8 cellular contexts compared by ENCODE assay signal in genomic region chr16:67917852-67918236, GRCh38. TPM values are rescaled to one million over a fixed set of nuclear protein-coding genes. Genes with fewer than 3 reads are reported as not detected.
DNase-seq lines count a peak whose midpoint lies in the region; ATAC-seq and TF ChIP-seq lines count a peak whose summit lies in the region.

No MANE protein-coding gene starts in this region.

- H3K27ac Mint-ChIP-seq in activated T-cell treated with anti-CD3 and anti-CD28 coated beads, Interleukin-2, amount 50 U/mL, for 72 hours: peak overlapping the region; percentile 83

- peaks cover 0 to 2% of the 10 kb centered on the region in 2 donors for H3K36me3 Mint-ChIP-seq in activated T-cell treated with anti-CD3 and anti-CD28 coated beads, Interleukin-2, amount 50 U/mL, for 72 hours (ENCODE audit: insufficient read depth in 2 of 2)

- no peaks in the 10 kb centered on the region for H3K9me3 Mint-ChIP-seq in activated T-cell treated with anti-CD3 and anti-CD28 coated beads, Interleukin-2, amount 50 U/mL, for 72 hours

- no peak overlapping the region for H3K4me2 ChIP-seq in OCI-LY7 (ENCODE audit: low read length)

- no peaks in the 10 kb centered on the region for H3K9me3 ChIP-seq in right cardiac atrium (ENCODE audit: control insufficient read depth, low read length)
- H3K9me3 ChIP-seq in OCI-LY7 (ENCODE audit: low read length): no peaks in the 10 kb centered on the region

- 68% methylated on average over 4 of the region's 4 CpGs for WGBS in right cardiac atrium

- POLR2A ChIA-PET in OCI-LY7 (lab: Charles Lee): no interaction called here

- TF ChIP-seq CTCF in OCI-LY7 (conservative IDR thresholded peaks at IDR 0.05; ENCODE audit: low read length) (no peak), GM20000 (IDR thresholded peaks at IDR 0.05; ENCODE audit: extremely low read depth, missing control alignments) (no peak)

- no peaks in the 10 kb centered on the region for H3K79me2 ChIP-seq in OCI-LY7 (ENCODE audit: insufficient read depth, low read depth, low read length)

- H3K4me3 ChIP-seq in right cardiac atrium (ENCODE audit: low read length): no peak overlapping the region
- H3K4me3 ChIP-seq in OCI-LY7 (ENCODE audit: low read depth, low read length, poor library complexity, severe bottlenecking): no peak overlapping the region

- DNase-seq in activated T-cell treated with anti-CD3 and anti-CD28 coated beads for 24 hours (ENCODE audit: low read depth) (peak; percentile 46), right cardiac atrium (no peak), stromal cell of bone marrow (ENCODE audit: low read depth) (peak; percentile 62), OCI-LY7 (ENCODE audit: low spot score) (no peak), NCI-H2171 (lab: John Stamatoyannopoulos, UW) (no peak), GM20000 (ENCODE audit: low spot score) (no peak)
- no peak for DNase-seq in activated T-cell treated with anti-CD3 and anti-CD28 coated beads, Interleukin-2, amount 50 U/mL, for 1 hour
- DNase-seq in activated T-cell treated with anti-CD3 and anti-CD28 coated beads, Interleukin-2, amount 50 U/mL, for 72 hours: peak; percentile 66 to 77

- H3K4me1 ChIP-seq in right cardiac atrium (ENCODE audit: control insufficient read depth, insufficient read depth, low read length): peaks cover 9% of the 10 kb centered on the region
- no peaks in the 10 kb centered on the region for H3K4me1 ChIP-seq in OCI-LY7 (ENCODE audit: insufficient read depth, low read length, poor library complexity, severe bottlenecking)

- CTCF ChIA-PET in OCI-LY7 (lab: Charles Lee; ENCODE audit: unreplicated experiment): no interaction called here

- ATAC-seq in activated T-cell treated with anti-CD3 and anti-CD28 coated beads, Interleukin-2, amount 50 U/mL, for 72 hours (replicated peaks in 1 of 2): peak; percentile 100
- ATAC-seq in right cardiac atrium: peak; percentile 32 to 76

- no peaks in the 10 kb centered on the region for H3K27me3 ChIP-seq in right cardiac atrium (ENCODE audit: control insufficient read depth, insufficient read depth)

- H3K4me3 Mint-ChIP-seq in activated T-cell treated with anti-CD3 and anti-CD28 coated beads, Interleukin-2, amount 50 U/mL, for 72 hours: peak overlapping the region; percentile 38 to 45

- peaks cover 41% of the 10 kb centered on the region for H3K4me1 Mint-ChIP-seq in activated T-cell treated with anti-CD3 and anti-CD28 coated beads, Interleukin-2, amount 50 U/mL, for 72 hours (ENCODE audit: low read depth)

- H3K27me3 Mint-ChIP-seq in activated T-cell treated with anti-CD3 and anti-CD28 coated beads, Interleukin-2, amount 50 U/mL, for 72 hours (ENCODE audit: low read depth): no peaks in the 10 kb centered on the region

- no peaks in the 10 kb centered on the region; the same call in 1 of the 2 replicates for H4K20me1 ChIP-seq in OCI-LY7 (ENCODE audit: insufficient read depth, low read length)

- intact Hi-C loops in right cardiac atrium (cut with DNase I) (loop anchor here in 1 of 4 donors (5.0 kb wide), 1 partner anchor 86 kb away; no protein-coding TSS in a partner anchor), OCI-LY7 (cut with micrococcal nuclease; ENCODE audit: unreplicated experiment) (no loop called here)

- H2AFZ ChIP-seq in OCI-LY7 (ENCODE audit: low read length): no peak overlapping the region

- BruUV-seq in OCI-LY7 (replicated peaks; lab: Mats Ljungman, UMichigan): no TSS peak

- H3K9me2 ChIP-seq in OCI-LY7 (ENCODE audit: insufficient read depth, low read length): no peaks in the 10 kb centered on the region

- peak overlapping the region; percentile 89 for H3K27ac ChIP-seq in right cardiac atrium (ENCODE audit: low read length)
- H3K27ac ChIP-seq in OCI-LY7 (ENCODE audit: low read depth, low read length, poor library complexity, severe bottlenecking): no peak overlapping the region

- H3K36me3 ChIP-seq in OCI-LY7 (ENCODE audit: insufficient read depth, low read length): peaks cover 5% of the 10 kb centered on the region; the same call in 1 of the 2 replicates

RNA-seq across cellular contexts. Expression of gene CTRL, which starts 13.8 kb away (rescaled TPM):
- total RNA-seq in activated T-cell treated with anti-CD3 and anti-CD28 coated beads, Interleukin-2, amount 50 U/mL, for 72 hours: 1 to 10 TPM; 4.2 to 5.0 TPM
- total RNA-seq in right cardiac atrium: under 1 TPM in 3 of 4 donors, not detected in 1; 0.37 to 0.94 (median 0.42) TPM
- polyA plus RNA-seq in right cardiac atrium: 0.66 TPM
- total RNA-seq in OCI-LY7 (2014; rRNA removed; shearing (Covaris generic)): 5.9 and 9.6 TPM in 2 replicates
- total RNA-seq in OCI-LY7 (2022): 4.0 and 5.1 TPM in 2 replicates

RNA-seq across cellular contexts. Expression of gene PSMB10, which starts 18.8 kb away (rescaled TPM):
- total RNA-seq in activated T-cell treated with anti-CD3 and anti-CD28 coated beads, Interleukin-2, amount 50 U/mL, for 72 hours: 100 to 1,000 TPM; 169 to 184 TPM
- 10 to 100 TPM; 49.1 to 64.0 (median 58.5) TPM for total RNA-seq in right cardiac atrium
- 92.8 TPM for polyA plus RNA-seq in right cardiac atrium
- 179 and 227 TPM in 2 replicates for total RNA-seq in OCI-LY7 (2014; rRNA removed; shearing (Covaris generic))
- 89.9 and 98.2 TPM in 2 replicates for total RNA-seq in OCI-LY7 (2022)

RNA-seq across cellular contexts. Expression of gene PSKH1, which starts 24.8 kb away (rescaled TPM):
- 10 to 100 TPM; 16.1 to 16.2 TPM for total RNA-seq in activated T-cell treated with anti-CD3 and anti-CD28 coated beads, Interleukin-2, amount 50 U/mL, for 72 hours
- total RNA-seq in right cardiac atrium (10 to 100 TPM; 23.8 to 31.1 (median 27.0) TPM), OCI-LY7 (2022) (23.8 and 27.1 TPM in 2 replicates)
- 26.8 TPM for polyA plus RNA-seq in right cardiac atrium
- 9.7 and 10.4 TPM in 2 replicates for total RNA-seq in OCI-LY7 (2014; rRNA removed; shearing (Covaris generic))

RNA-seq across cellular contexts. Expression of gene LCAT, which starts 26.1 kb away (rescaled TPM):
- 10 to 100 TPM; 12.3 to 20.1 TPM for total RNA-seq in activated T-cell treated with anti-CD3 and anti-CD28 coated beads, Interleukin-2, amount 50 U/mL, for 72 hours
- total RNA-seq in right cardiac atrium (10 to 100 TPM; 15.0 to 27.0 (median 16.1) TPM), OCI-LY7 (2022) (9.8 and 10.8 TPM in 2 replicates)
- 17.4 TPM for polyA plus RNA-seq in right cardiac atrium
- 4.1 and 4.4 TPM in 2 replicates for total RNA-seq in OCI-LY7 (2014; rRNA removed; shearing (Covaris generic))

RNA-seq across cellular contexts. Expression of gene NRN1L, which starts 33.2 kb away (rescaled TPM):
- total RNA-seq in activated T-cell treated with anti-CD3 and anti-CD28 coated beads, Interleukin-2, amount 50 U/mL, for 72 hours: 1 to 10 TPM in 1 of 2 donors, under 1 TPM in 1; 0.60 to 1.9 TPM
- total RNA-seq in right cardiac atrium: under 1 TPM in 1 of 4 donors, not detected in 3; 0.53 TPM
- polyA plus RNA-seq in right cardiac atrium: 0.41 TPM
- total RNA-seq in OCI-LY7 (2014; rRNA removed; shearing (Covaris generic)): 0.66 and 1.7 TPM in 2 replicates
- total RNA-seq in OCI-LY7 (2022): 0.80 and 1.2 TPM in 2 replicates

Comparison
In these comparisons a context has a peak if more than half of its experiments do, and no peak if none do; other contexts are left out.
1. DNase-seq: peak in activated T-cell treated with anti-CD3 and anti-CD28 coated beads for 24 hours (single experiment), activated T-cell treated with anti-CD3 and anti-CD28 coated beads, Interleukin-2, amount 50 U/mL, for 72 hours (2 of 2) and stromal cell of bone marrow (single experiment); none in activated T-cell treated with anti-CD3 and anti-CD28 coated beads, Interleukin-2, amount 50 U/mL, for 1 hour (single experiment), right cardiac atrium (0 of 3), OCI-LY7 (single experiment), NCI-H2171 (single experiment) and GM20000 (single experiment).